ENCODE assay signal across 11 cellular contexts in the genomic region with DNA sequence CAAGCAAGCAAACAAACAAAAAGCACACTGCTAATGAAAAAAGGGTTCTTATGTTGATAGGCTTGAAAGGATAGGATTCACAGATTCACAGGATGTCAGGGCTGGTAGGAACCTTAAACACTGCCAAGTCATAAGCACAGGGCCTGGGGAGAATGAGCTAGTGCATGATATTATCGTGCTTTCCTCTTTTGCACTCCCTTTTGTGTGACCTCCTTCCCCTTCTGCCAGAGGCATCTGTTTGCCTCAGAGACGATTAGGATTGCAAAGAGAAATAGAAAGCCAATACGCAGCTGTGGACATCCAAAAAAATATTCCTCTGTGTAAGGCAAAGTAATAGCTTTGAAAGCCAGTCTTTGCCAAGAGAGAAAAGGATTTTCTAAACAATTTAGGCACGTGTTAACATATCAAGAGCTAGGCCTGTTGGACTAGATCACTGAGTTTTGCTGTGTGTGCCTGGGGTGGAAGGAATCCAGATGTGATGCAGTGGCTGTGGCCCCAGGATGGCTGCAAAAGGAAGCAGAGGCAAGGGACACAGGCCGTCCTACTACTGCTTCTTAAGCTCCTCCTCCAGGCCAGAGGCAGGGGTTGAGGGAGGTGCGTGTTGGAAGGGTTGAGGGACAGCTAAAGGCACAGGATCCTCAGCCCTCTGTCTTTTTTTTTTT. TPM values are rescaled to one million over a fixed set of nuclear protein-coding genes. Genes with fewer than 3 reads are reported as not detected.
A peak's percentile ranks its signal among the peaks of the same experiment; 100 is the strongest.
DNase-seq lines count a peak whose midpoint lies in the region; ATAC-seq, FAIRE-seq and TF ChIP-seq lines count a peak whose summit lies in the region.
"Had no signal": no experiment of that assay in that cellular context is flagged by ENCODE, and none has a peak within 500 bp of the region (broad histone marks: within the 10 kb centered on the region; RNA-seq: fewer than 3 reads in every experiment).

No MANE protein-coding gene starts in this region.

- no peak for DNase-seq in activated CD4-positive, alpha-beta T cell treated with anti-CD3 and anti-CD28 coated beads, Interleukin-2, amount 10 ng/mL, durations not matched to agents 24 days and 14 days
- DNase-seq in activated CD4-positive, alpha-beta T cell treated with anti-CD3 and anti-CD28 coated beads for 48 hours: no peak
- DNase-seq in left lobe of liver (ENCODE audit: low spot score) (no peak), urothelium cell line (ENCODE audit: low spot score) (no peak), PC-9 (no peak)
- no peak for DNase-seq in activated CD8-positive, alpha-beta T cell treated with anti-CD3 and anti-CD28 coated beads, Interleukin-2, amount 10 ng/mL, durations not matched to agents 7 days and 5 days
- DNase-seq: stimulated activated CD4-positive, alpha-beta T cell treated with anti-CD3 and anti-CD28 coated beads, Interleukin-12 subunit alpha, Interleukin-12 subunit beta, amount 100 ng/mL, for 4 hours; T1000 had no signal

- H3K4me3 Mint-ChIP-seq in activated CD4-positive, alpha-beta T cell treated with anti-CD3 and anti-CD28 coated beads, Interleukin-2, amount 10 ng/mL, durations not matched to agents 24 days and 14 days: no peak overlapping the region
- peak overlapping the region in 3 of 5 experiments; percentile 6 to 48 (median 41) for H3K4me3 Mint-ChIP-seq in brain
- H3K4me3 Mint-ChIP-seq in activated CD8-positive, alpha-beta T cell treated with anti-CD3 and anti-CD28 coated beads, Interleukin-2, amount 10 ng/mL, durations not matched to agents 7 days and 5 days: no peak overlapping the region

- H3K4me1 ChIP-seq in PC-9 (replicated peaks; ENCODE audit: insufficient read depth): peaks cover 42% of the 10 kb centered on the region

- FAIRE-seq in urothelium cell line (lab: Jason Lieb, UNC): peak; percentile 58
- FAIRE-seq: GM18507 had no signal

- H3K4me1 Mint-ChIP-seq in activated CD4-positive, alpha-beta T cell treated with anti-CD3 and anti-CD28 coated beads, Interleukin-2, amount 10 ng/mL, durations not matched to agents 24 days and 14 days: peaks cover 19% of the 10 kb centered on the region
- H3K4me1 Mint-ChIP-seq in brain: peaks cover 52% of the 10 kb centered on the region
- H3K4me1 Mint-ChIP-seq in activated CD8-positive, alpha-beta T cell treated with anti-CD3 and anti-CD28 coated beads, Interleukin-2, amount 10 ng/mL, durations not matched to agents 7 days and 5 days (ENCODE audit: low read depth): peaks cover 16% of the 10 kb centered on the region

- H3K27ac ChIP-seq in PC-9: no peak overlapping the region

- H3K4me2 ChIP-seq in PC-9: no peak overlapping the region

- intact Hi-C loops in activated CD4-positive, alpha-beta T cell treated with anti-CD3 and anti-CD28 coated beads, Interleukin-2, amount 10 ng/mL, durations not matched to agents 24 days and 14 days (cut with micrococcal nuclease): loop anchor here (5.0 kb wide), 1 partner anchor 58 kb away; no protein-coding TSS in a partner anchor
- intact Hi-C loops in PC-9 (cut with micrococcal nuclease; ENCODE audit: unreplicated experiment): loop anchor here (5.0 kb wide), 1 partner anchor 58 kb away; no protein-coding TSS in a partner anchor

- no peak overlapping the region for H2AFZ ChIP-seq in PC-9

- H3K36me3 Mint-ChIP-seq in activated CD4-positive, alpha-beta T cell treated with anti-CD3 and anti-CD28 coated beads, Interleukin-2, amount 10 ng/mL, durations not matched to agents 24 days and 14 days (ENCODE audit: low read depth): no peaks in the 10 kb centered on the region
- H3K36me3 Mint-ChIP-seq in brain: no peaks in the 10 kb centered on the region
- H3K36me3 Mint-ChIP-seq in activated CD8-positive, alpha-beta T cell treated with anti-CD3 and anti-CD28 coated beads, Interleukin-2, amount 10 ng/mL, durations not matched to agents 7 days and 5 days (ENCODE audit: low read depth): no peaks in the 10 kb centered on the region

- H3K27ac Mint-ChIP-seq in activated CD4-positive, alpha-beta T cell treated with anti-CD3 and anti-CD28 coated beads, Interleukin-2, amount 10 ng/mL, durations not matched to agents 24 days and 14 days: peak overlapping the region; percentile 75
- H3K27ac Mint-ChIP-seq in brain: peak overlapping the region; percentile 57 to 99 (median 95)
- H3K27ac Mint-ChIP-seq in activated CD8-positive, alpha-beta T cell treated with anti-CD3 and anti-CD28 coated beads, Interleukin-2, amount 10 ng/mL, durations not matched to agents 7 days and 5 days: no peak overlapping the region

- H3K27me3 Mint-ChIP-seq in activated CD4-positive, alpha-beta T cell treated with anti-CD3 and anti-CD28 coated beads, Interleukin-2, amount 10 ng/mL, durations not matched to agents 24 days and 14 days: peaks cover 4% of the 10 kb centered on the region
- H3K27me3 Mint-ChIP-seq in brain: peaks cover 57% of the 10 kb centered on the region
- H3K27me3 Mint-ChIP-seq in activated CD8-positive, alpha-beta T cell treated with anti-CD3 and anti-CD28 coated beads, Interleukin-2, amount 10 ng/mL, durations not matched to agents 7 days and 5 days (ENCODE audit: low read depth): peaks cover 10% of the 10 kb centered on the region

- H3K4me3 ChIP-seq in PC-9: no peak overlapping the region

- CTCF ChIA-PET in PC-9 (lab: Charles Lee): interaction anchor here (0.6 to 0.7 kb wide), 2 partner anchors 41 to 183 kb away, joined by 4 to 5 read pairs; no protein-coding TSS in a partner anchor
- CTCF ChIA-PET in activated CD8-positive, alpha-beta T cell treated with anti-CD3 and anti-CD28 coated beads, Interleukin-2, amount 10 ng/mL, durations not matched to agents 7 days and 5 days (lab: Charles Lee): interaction anchor here (0.8 to 6.0 kb wide), 4 partner anchors 10 to 189 kb away, joined by 3 to 37 read pairs (median 3); no protein-coding TSS in a partner anchor

- no peaks in the 10 kb centered on the region for H3K27me3 ChIP-seq in PC-9 (ENCODE audit: insufficient read depth, low read depth)

- H3K36me3 ChIP-seq in PC-9 (ENCODE audit: low read depth): no peaks in the 10 kb centered on the region

- no peaks in the 10 kb centered on the region for H3K9me3 Mint-ChIP-seq in activated CD4-positive, alpha-beta T cell treated with anti-CD3 and anti-CD28 coated beads, Interleukin-2, amount 10 ng/mL, durations not matched to agents 24 days and 14 days
- peaks cover 0 to 14% (median 4%) of the 10 kb centered on the region in 5 experiments for H3K9me3 Mint-ChIP-seq in brain
- no peaks in the 10 kb centered on the region for H3K9me3 Mint-ChIP-seq in activated CD8-positive, alpha-beta T cell treated with anti-CD3 and anti-CD28 coated beads, Interleukin-2, amount 10 ng/mL, durations not matched to agents 7 days and 5 days (ENCODE audit: insufficient read depth)

- TF ChIP-seq CTCF in brain (conservative IDR thresholded peaks at IDR 0.05) (no peak), PC-9 (conservative IDR thresholded peaks at IDR 0.05) (no peak)

- POLR2A ChIA-PET in PC-9 (lab: Charles Lee; ENCODE audit: unreplicated experiment): interaction anchor here (0.5 to 0.7 kb wide), 3 partner anchors 26 to 42 kb away, joined by 5 to 12 read pairs (median 5); no protein-coding TSS in a partner anchor
- POLR2A ChIA-PET in activated CD8-positive, alpha-beta T cell treated with anti-CD3 and anti-CD28 coated beads, Interleukin-2, amount 10 ng/mL, durations not matched to agents 7 days and 5 days (lab: Charles Lee): no interaction called here

- ATAC-seq in left lobe of liver (peak; percentile 45), HG02973 (IDR thresholded peaks at IDR 0.05; ENCODE audit: unreplicated experiment) (no peak)
- ATAC-seq in activated CD8-positive, alpha-beta T cell treated with anti-CD3 and anti-CD28 coated beads, Interleukin-2, amount 10 ng/mL, durations not matched to agents 7 days and 5 days: no peak

- H3K9me3 ChIP-seq in PC-9 (ENCODE audit: insufficient read depth, low read depth): peaks cover 7% of the 10 kb centered on the region

- no TSS peak for BruUV-seq in PC-9 (replicated peaks; lab: Mats Ljungman, UMichigan)

- no peaks in the 10 kb centered on the region for H3K9me2 ChIP-seq in PC-9 (ENCODE audit: insufficient read depth)

- peaks cover 36% of the 10 kb centered on the region for H3F3A ChIP-seq in PC-9 (ENCODE audit: insufficient read depth, low read depth)

- no peaks in the 10 kb centered on the region for H3K79me2 ChIP-seq in PC-9 (ENCODE audit: low read depth)

- no peaks in the 10 kb centered on the region for H4K20me1 ChIP-seq in PC-9 (ENCODE audit: insufficient read depth)

RNA-seq across cellular contexts. Expression of a gene that starts 30.6 kb away (rescaled TPM):
- not detected in 2 replicates for total RNA-seq in activated CD4-positive, alpha-beta T cell treated with anti-CD3 and anti-CD28 coated beads, Interleukin-2, amount 10 ng/mL, durations not matched to agents 24 days and 14 days
- polyA plus RNA-seq in brain (ENCODE audit: insufficient read depth, low read depth, low replicate concordance): 1.8 TPM
- total RNA-seq in left lobe of liver (2.3 TPM), PC-9 (2021) (0.24 and 0.28 TPM in 2 replicates)
- total RNA-seq in activated CD8-positive, alpha-beta T cell treated with anti-CD3 and anti-CD28 coated beads, Interleukin-2, amount 10 ng/mL, durations not matched to agents 7 days and 5 days: not detected

Comparison
In these comparisons a context has a peak if more than half of its experiments do, and no peak if none do; other contexts are left out.
1. H3K4me3 Mint-ChIP-seq: peak in brain (3 of 5); none in activated CD4-positive, alpha-beta T cell treated with anti-CD3 and anti-CD28 coated beads, Interleukin-2, amount 10 ng/mL, durations not matched to agents 24 days and 14 days (single experiment) and activated CD8-positive, alpha-beta T cell treated with anti-CD3 and anti-CD28 coated beads, Interleukin-2, amount 10 ng/mL, durations not matched to agents 7 days and 5 days (single experiment).